In genomic region chr4:38980903-38981676, GRCh38 we compare ENCODE assay signal across 10 cellular contexts. TPM values are rescaled to one million over a fixed set of nuclear protein-coding genes. Genes with fewer than 3 reads are reported as not detected.
DNase-seq lines count a peak whose midpoint lies in the region; ATAC-seq and TF ChIP-seq lines count a peak whose summit lies in the region.
"Had no signal": no experiment of that assay in that cellular context is flagged by ENCODE, and none has a peak within 500 bp of the region (broad histone marks: within the 10 kb centered on the region; RNA-seq: fewer than 3 reads in every experiment).

No MANE protein-coding gene starts in this region.

- DNase-seq in stimulated activated CD4-positive, alpha-beta T cell treated with anti-CD3 and anti-CD28 coated beads, Interleukin-15, amount 100 ng/mL, for 24 hours, result peak; percentile 24
- DNase-seq in stimulated activated CD4-positive, alpha-beta T cell treated with anti-CD3 and anti-CD28 coated beads, Interleukin-4, amount 100 ng/mL, for 4 hours, result no peak
- peak; percentile 29 for DNase-seq in NB4 (ENCODE audit: low read depth)
- DNase-seq in cardiac fibroblast (ENCODE audit: low read depth in 2 of 2), result peak; percentile 77 to 92
- peak in 1 of 2 donors; percentile 40 for DNase-seq in stimulated activated naive CD8-positive, alpha-beta T cell treated with anti-CD3 and anti-CD28 coated beads, Interleukin-15, amount 100 ng/mL, for 72 hours
- DNase-seq in hippocampal formation (lab: John Stamatoyannopoulos, UW), result no peak
- DNase-seq in coronary artery (ENCODE audit: low spot score), result no peak
- DNase-seq in left cardiac atrium, result no peak
- DNase-seq: NCI-H2029 treated with DMSO at 0.1 percent for 48 hours, nephron progenitor cell had no signal

- peak overlapping the region; percentile 36 to 66 for H3K27ac Mint-ChIP-seq in stimulated activated naive CD8-positive, alpha-beta T cell treated with anti-CD3 and anti-CD28 coated beads, Interleukin-15, amount 100 ng/mL, for 72 hours
- H3K27ac Mint-ChIP-seq: nephron progenitor cell had no signal

- peaks cover 54% of the 10 kb centered on the region for H3K4me1 Mint-ChIP-seq in stimulated activated naive CD8-positive, alpha-beta T cell treated with anti-CD3 and anti-CD28 coated beads, Interleukin-15, amount 100 ng/mL, for 72 hours

- H3K27me3 Mint-ChIP-seq in stimulated activated naive CD8-positive, alpha-beta T cell treated with anti-CD3 and anti-CD28 coated beads, Interleukin-15, amount 100 ng/mL, for 72 hours, result no peaks in the 10 kb centered on the region

- ATAC-seq in stimulated activated naive CD8-positive, alpha-beta T cell treated with anti-CD3 and anti-CD28 coated beads, Interleukin-15, amount 100 ng/mL, for 72 hours, result peak; percentile 95
- ATAC-seq in left cardiac atrium, result no peak

- peak overlapping the region; percentile 18 to 61 for H3K4me3 Mint-ChIP-seq in stimulated activated naive CD8-positive, alpha-beta T cell treated with anti-CD3 and anti-CD28 coated beads, Interleukin-15, amount 100 ng/mL, for 72 hours
- H3K4me3 Mint-ChIP-seq: nephron progenitor cell had no signal

- TF ChIP-seq CTCF in NB4 (IDR thresholded peaks at IDR 0.05; ENCODE audit: low read depth, low read length) (no peak), cardiac fibroblast (IDR thresholded peaks at IDR 0.05; ENCODE audit: low read depth, low read length) (no peak), coronary artery (IDR thresholded peaks at IDR 0.05) (no peak)

- TF ChIP-seq POLR2A in NB4 (IDR thresholded peaks at IDR 0.05; ENCODE audit: extremely low read depth, insufficient read length), result no peak

- intact Hi-C loops in left cardiac atrium (cut with DNase I), result no loop called here

- no peaks in the 10 kb centered on the region for H3K9me3 Mint-ChIP-seq in stimulated activated naive CD8-positive, alpha-beta T cell treated with anti-CD3 and anti-CD28 coated beads, Interleukin-15, amount 100 ng/mL, for 72 hours
- H3K9me3 Mint-ChIP-seq: nephron progenitor cell had no signal

- H3K27ac ChIP-seq in coronary artery, result no peak overlapping the region

- H3K4me3 ChIP-seq in NB4 (ENCODE audit: low read depth, low read length) (no peak overlapping the region), cardiac fibroblast (replicated peaks in 1 of 2; ENCODE audit: low read depth in 2 of 2, low read length in 2 of 2) (no peak overlapping the region), coronary artery (no peak overlapping the region)

RNA-seq across cellular contexts. Expression of gene TMEM156, which starts 51.1 kb away (rescaled TPM):
- total RNA-seq in left cardiac atrium, result under 1 TPM in 1 of 2 donors, not detected in 1; 0.47 TPM

Comparison
In these comparisons a context has a peak if more than half of its experiments do, and no peak if none do; other contexts are left out.
1. DNase-seq: peak in stimulated activated CD4-positive, alpha-beta T cell treated with anti-CD3 and anti-CD28 coated beads, Interleukin-15, amount 100 ng/mL, for 24 hours (single experiment), NB4 (single experiment) and cardiac fibroblast (2 of 2); none in stimulated activated CD4-positive, alpha-beta T cell treated with anti-CD3 and anti-CD28 coated beads, Interleukin-4, amount 100 ng/mL, for 4 hours (0 of 2), hippocampal formation (0 of 2), coronary artery (single experiment) and left cardiac atrium (single experiment).